In the genomic region with DNA sequence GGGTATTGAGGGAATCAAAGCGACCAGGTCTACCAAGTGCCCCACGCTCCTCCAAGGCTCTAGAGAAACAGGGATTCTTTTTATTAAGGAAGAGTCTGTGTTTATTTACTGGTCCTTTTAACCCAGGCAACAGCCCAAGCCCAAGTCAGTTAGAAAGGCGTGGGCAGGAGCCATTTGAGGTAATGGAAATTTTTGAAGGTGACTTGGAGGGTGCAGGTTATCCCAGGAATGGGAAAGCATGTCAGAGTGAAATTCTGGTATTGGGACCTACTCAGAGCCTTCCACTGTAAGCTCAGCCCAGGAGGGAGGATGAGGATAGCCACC, we compare ENCODE assay signal across 18 cellular contexts. TPM values are rescaled to one million over a fixed set of nuclear protein-coding genes. Genes with fewer than 3 reads are reported as not detected.
A peak's percentile ranks its signal among the peaks of the same experiment; 100 is the strongest.
DNase-seq lines count a peak whose midpoint lies in the region; ATAC-seq and TF ChIP-seq lines count a peak whose summit lies in the region.
"Had no signal": no experiment of that assay in that cellular context is flagged by ENCODE, and none has a peak within 500 bp of the region (broad histone marks: within the 10 kb centered on the region; RNA-seq: fewer than 3 reads in every experiment).

No MANE protein-coding gene starts in this region.

- H3K9me3 ChIP-seq in right lobe of liver: no peaks in the 10 kb centered on the region
- H3K9me3 ChIP-seq in WERI-Rb-1 (ENCODE audit: severe bottlenecking): no peaks in the 10 kb centered on the region
- no peaks in the 10 kb centered on the region for H3K9me3 ChIP-seq in Caco-2
- H3K9me3 ChIP-seq: HAP-1 had no signal

- peaks cover 0 to 48% (median 19%) of the 10 kb centered on the region in 4 donors for H3K4me1 ChIP-seq in right lobe of liver
- peaks cover 25% of the 10 kb centered on the region for H3K4me1 ChIP-seq in Caco-2
- H3K4me1 ChIP-seq: HAP-1 had no signal

- H3K27ac ChIP-seq in C4-2B: peak overlapping the region; percentile 5; the same call in 1 of the 2 replicates
- peak overlapping the region in 2 of 3 donors; percentile 85 to 95 for H3K27ac ChIP-seq in right lobe of liver
- no peak overlapping the region for H3K27ac ChIP-seq in WERI-Rb-1
- H3K27ac ChIP-seq: PC-9 had no signal

- DNase-seq in right lobe of liver (no peak), renal cortical epithelial cell (ENCODE audit: low read depth) (peak; percentile 72), WERI-Rb-1 (no peak), Caco-2 (no peak), chondrocyte (ENCODE audit: low spot score) (no peak)
- no peak for DNase-seq in stimulated activated naive CD8-positive, alpha-beta T cell treated with anti-CD3 and anti-CD28 coated beads, Interleukin-15, Interleukin-2, amounts not matched to agents 100 U/mL and 50 U/mL, for 24 hours
- DNase-seq: 8988T, DND-41, KG1, NCI-H1436, NCI-H2081, NCI-H774, PC-9 had no signal

- TF ChIP-seq CTCF in C4-2B (conservative IDR thresholded peaks at IDR 0.05): no peak
- no peak for TF ChIP-seq CTCF in right lobe of liver (IDR thresholded peaks at IDR 0.05)
- TF ChIP-seq CTCF in WERI-Rb-1 (IDR thresholded peaks at IDR 0.05; ENCODE audit: low read depth, low read length): no peak
- no peak for TF ChIP-seq CTCF in Caco-2 (IDR thresholded peaks at IDR 0.05; ENCODE audit: insufficient read depth in 1 of 2, low read depth in 1 of 2, low read length in 1 of 2, severe bottlenecking in 1 of 2, unreplicated experiment in 1 of 2)
- no peak for TF ChIP-seq CTCF in chondrocyte (IDR thresholded peaks at IDR 0.05)

- ATAC-seq in right lobe of liver: peak in 1 of 4 donors; percentile 1
- no peak for ATAC-seq in stimulated activated naive CD8-positive, alpha-beta T cell treated with anti-CD3 and anti-CD28 coated beads, Interleukin-15, Interleukin-2, amounts not matched to agents 100 U/mL and 50 U/mL, for 24 hours
- ATAC-seq: GM12878 had no signal

- POLR2A ChIA-PET in Caco-2 (lab: Charles Lee): no interaction called here

- H3K27me3 Mint-ChIP-seq in dendritic cell treated with granulocyte-macrophage colony-stimulating factor and Interleukin-4, amounts not matched to agents 40 ng/mL and 50 ng/mL, for 4 days: peaks cover 2% of the 10 kb centered on the region
- H3K27me3 Mint-ChIP-seq in Caco-2 (ENCODE audit: insufficient read depth, unreplicated experiment) (peaks cover 1% of the 10 kb centered on the region), chondrocyte (ENCODE audit: low read depth) (peaks cover 66% of the 10 kb centered on the region)

- H3K4me1 Mint-ChIP-seq in dendritic cell treated with granulocyte-macrophage colony-stimulating factor and Interleukin-4, amounts not matched to agents 40 ng/mL and 50 ng/mL, for 4 days (ENCODE audit: low read depth): peaks cover 52% of the 10 kb centered on the region
- H3K4me1 Mint-ChIP-seq in Caco-2 (ENCODE audit: low read depth, unreplicated experiment) (peaks cover 39% of the 10 kb centered on the region), chondrocyte (ENCODE audit: low read depth) (peaks cover 7% of the 10 kb centered on the region)

- intact Hi-C loops in dendritic cell treated with granulocyte-macrophage colony-stimulating factor and Interleukin-4, amounts not matched to agents 40 ng/mL and 50 ng/mL, for 4 days (cut with micrococcal nuclease): no loop called here
- intact Hi-C loops in right lobe of liver (cut with DNase I) (no loop called here), Caco-2 (cut with micrococcal nuclease; ENCODE audit: unreplicated experiment) (no loop called here)

- H3K9me3 Mint-ChIP-seq in dendritic cell treated with granulocyte-macrophage colony-stimulating factor and Interleukin-4, amounts not matched to agents 40 ng/mL and 50 ng/mL, for 4 days: no peaks in the 10 kb centered on the region
- H3K9me3 Mint-ChIP-seq in Caco-2 (ENCODE audit: unreplicated experiment) (no peaks in the 10 kb centered on the region), chondrocyte (ENCODE audit: low read depth) (no peaks in the 10 kb centered on the region)

- BruUV-seq in Caco-2 (replicated peaks; lab: Mats Ljungman, UMichigan): no TSS peak

- peak overlapping the region in 1 of 3 donors; percentile 68 for H3K4me3 ChIP-seq in right lobe of liver
- no peak overlapping the region for H3K4me3 ChIP-seq in WERI-Rb-1 (ENCODE audit: low read depth, low read length)
- no peak overlapping the region for H3K4me3 ChIP-seq in Caco-2 (ENCODE audit: low read depth, low read length)
- H3K4me3 ChIP-seq: GM12878, HAP-1, PC-9 had no signal

- H3K27ac Mint-ChIP-seq in dendritic cell treated with granulocyte-macrophage colony-stimulating factor and Interleukin-4, amounts not matched to agents 40 ng/mL and 50 ng/mL, for 4 days: peak overlapping the region; percentile 94
- H3K27ac Mint-ChIP-seq in Caco-2 (ENCODE audit: unreplicated experiment) (no peak overlapping the region), chondrocyte (ENCODE audit: unreplicated experiment) (no peak overlapping the region)

- TF ChIP-seq POLR2A in right lobe of liver (IDR thresholded peaks at IDR 0.05): no peak

- H3K4me3 Mint-ChIP-seq in dendritic cell treated with granulocyte-macrophage colony-stimulating factor and Interleukin-4, amounts not matched to agents 40 ng/mL and 50 ng/mL, for 4 days: no peak overlapping the region
- no peak overlapping the region for H3K4me3 Mint-ChIP-seq in Caco-2 (ENCODE audit: unreplicated experiment)
- H3K4me3 Mint-ChIP-seq in chondrocyte (ENCODE audit: unreplicated experiment): no peak overlapping the region

- H3K27me3 ChIP-seq in right lobe of liver (no peaks in the 10 kb centered on the region), WERI-Rb-1 (ENCODE audit: insufficient read depth, low read depth, severe bottlenecking) (no peaks in the 10 kb centered on the region), Caco-2 (replicated peaks; ENCODE audit: control insufficient read depth, insufficient read depth, low read length) (no peaks in the 10 kb centered on the region)

- WGBS in right lobe of liver (ENCODE audit: insufficient coverage, low coverage, low lambda C conversion rate, missing lambda C conversion rate): 62% methylated on average over 3 of the region's 3 CpGs

- CTCF ChIA-PET in Caco-2 (lab: Charles Lee): interaction anchor here (2.1 kb wide), 1 partner anchor 9 kb away, joined by 14 read pairs; no protein-coding TSS in a partner anchor

- H3K36me3 ChIP-seq in right lobe of liver: peaks cover 0 to 29% (median 0%) of the 10 kb centered on the region in 4 donors
- no peaks in the 10 kb centered on the region for H3K36me3 ChIP-seq in WERI-Rb-1
- H3K36me3 ChIP-seq in Caco-2 (ENCODE audit: control insufficient read depth, insufficient read depth, low read length): no peaks in the 10 kb centered on the region
- H3K36me3 ChIP-seq: HAP-1 had no signal

- peaks cover 6% of the 10 kb centered on the region for H3K36me3 Mint-ChIP-seq in dendritic cell treated with granulocyte-macrophage colony-stimulating factor and Interleukin-4, amounts not matched to agents 40 ng/mL and 50 ng/mL, for 4 days (ENCODE audit: low read depth)
- H3K36me3 Mint-ChIP-seq in Caco-2 (ENCODE audit: insufficient read depth, unreplicated experiment) (no peaks in the 10 kb centered on the region), chondrocyte (ENCODE audit: low read depth) (peaks cover 5% of the 10 kb centered on the region)

RNA-seq across cellular contexts. Expression of a gene that starts 2.9 kb away (rescaled TPM):
- total RNA-seq in right lobe of liver (100 to 1,000 TPM in 1 of 6 experiments, 10 to 100 TPM in 4, 1 to 10 TPM in 1; 8.2 to 114 (median 26.5) TPM), renal cortical epithelial cell (1.9 and 4.8 TPM in 2 replicates), Caco-2 (2022) (1.5 and 2.1 TPM in 2 replicates), chondrocyte (0.42 TPM in 1 of 3 replicates, not detected in the others)
- total RNA-seq: NCI-H460, PC-9 had no signal

RNA-seq across cellular contexts. Expression of a gene that starts 51.5 kb away (rescaled TPM):
- total RNA-seq in right lobe of liver (10 to 100 TPM in 3 of 6 experiments, 1 to 10 TPM in 3; 2.0 to 70.6 (median 14.4) TPM), renal cortical epithelial cell (1.0 and 2.9 TPM in 2 replicates), Caco-2 (2022) (1.0 and 1.3 TPM in 2 replicates), chondrocyte (0.37 to 0.59 TPM in 2 of 3 replicates, not detected in the other)
- total RNA-seq: PC-9 had no signal
